Comparison of ENCODE assay signal across 10 cellular contexts in genomic region chr4:44425614-44426208, GRCh38. TPM values are rescaled to one million over a fixed set of nuclear protein-coding genes. Genes with fewer than 3 reads are reported as not detected.
DNase-seq lines count a peak whose midpoint lies in the region; ATAC-seq, FAIRE-seq and TF ChIP-seq lines count a peak whose summit lies in the region.
"Had no signal": no experiment of that assay in that cellular context is flagged by ENCODE, and none has a peak within 500 bp of the region (broad histone marks: within the 10 kb centered on the region; RNA-seq: fewer than 3 reads in every experiment).

No MANE protein-coding gene starts in this region.

- in situ Hi-C loops in SK-MEL-5 (cut with HindIII; ENCODE audit: low pct_unique_long_range_greater_than_20kb, low sequenced_read_pairs): no loop called here

- H3K9me3 ChIP-seq in breast epithelium (no peaks in the 10 kb centered on the region), tibial nerve (no peaks in the 10 kb centered on the region)
- H3K9me3 ChIP-seq: vagina had no signal

- H3K27me3 Mint-ChIP-seq in MCF 10A (ENCODE audit: insufficient read depth, unreplicated experiment): no peaks in the 10 kb centered on the region

- peak; percentile 67 for DNase-seq in MCF 10A (ENCODE audit: unreplicated experiment)
- DNase-seq in breast epithelium (ENCODE audit: low spot score in 2 of 2): no peak
- DNase-seq in SK-MEL-5 (ENCODE audit: low read depth, low spot score): peak; percentile 71
- peak in 37 of 42 donors; percentile 14 to 76 (median 33) for DNase-seq in head of caudate nucleus
- DNase-seq in urothelium cell line (ENCODE audit: low spot score): peak; percentile 40
- DNase-seq in tibial nerve (ENCODE audit: low spot score in 2 of 2): no peak
- DNase-seq in GOT3 (lab: John Stamatoyannopoulos, UW): no peak
- DNase-seq: activated naive CD4-positive, alpha-beta T cell treated with anti-CD3 and anti-CD28 coated beads, Interleukin-2, amount 50 U/mL, for 16 hours had no signal

- no peak overlapping the region for H3K27ac ChIP-seq in breast epithelium
- H3K27ac ChIP-seq in tibial nerve: no peak overlapping the region
- H3K27ac ChIP-seq: vagina had no signal

- no peak for FAIRE-seq in urothelium cell line (lab: Jason Lieb, UNC)

- intact Hi-C loops in MCF 10A (cut with micrococcal nuclease) (loop anchor here (1.0 to 2.0 kb wide), 4 partner anchors 643 to 1431 kb away; no protein-coding TSS in a partner anchor), breast epithelium (cut with DNase I; ENCODE audit: low total_unique reads) (no loop called here), head of caudate nucleus (cut with DNase I) (no loop called here)

- H3K36me3 ChIP-seq in breast epithelium (no peaks in the 10 kb centered on the region), tibial nerve (no peaks in the 10 kb centered on the region)
- H3K36me3 ChIP-seq: vagina had no signal

- H3K27me3 ChIP-seq in breast epithelium (no peaks in the 10 kb centered on the region), tibial nerve (no peaks in the 10 kb centered on the region)
- H3K27me3 ChIP-seq: vagina had no signal

- no peak for TF ChIP-seq EP300 in tibial nerve (IDR thresholded peaks at IDR 0.05)

- H3K27ac Mint-ChIP-seq in MCF 10A (ENCODE audit: low read depth, unreplicated experiment): no peak overlapping the region

- H3K9me3 Mint-ChIP-seq in MCF 10A (ENCODE audit: unreplicated experiment): no peaks in the 10 kb centered on the region

- H3K36me3 Mint-ChIP-seq in MCF 10A (ENCODE audit: insufficient read depth, unreplicated experiment): no peaks in the 10 kb centered on the region

- TF ChIP-seq POLR2A in breast epithelium (IDR thresholded peaks at IDR 0.05) (no peak), tibial nerve (IDR thresholded peaks at IDR 0.05) (no peak)

- no peaks in the 10 kb centered on the region for H3K4me1 Mint-ChIP-seq in MCF 10A (ENCODE audit: insufficient read depth, unreplicated experiment)

- H3K4me1 ChIP-seq in breast epithelium (no peaks in the 10 kb centered on the region), tibial nerve (no peaks in the 10 kb centered on the region)
- H3K4me1 ChIP-seq: vagina had no signal

- ATAC-seq in HG03565 (IDR thresholded peaks at IDR 0.05; ENCODE audit: unreplicated experiment): no peak

- POLR2A ChIA-PET in MCF 10A (lab: Yijun Ruan, JAX): interaction anchor here (0.9 to 1.1 kb wide), 2 partner anchors 65 to 1296 kb away, joined by 3 to 5 read pairs; no protein-coding TSS in a partner anchor

- WGBS in tibial nerve, 2 donors: 26 to 41% methylated on average over 2 of the region's 2 CpGs

- no TSS peak for BruUV-seq in MCF 10A (replicated peaks; lab: Mats Ljungman, UMichigan)

- H3K4me3 ChIP-seq in breast epithelium (no peak overlapping the region), tibial nerve (no peak overlapping the region)
- H3K4me3 ChIP-seq: vagina had no signal

- no peak overlapping the region for H3K4me3 Mint-ChIP-seq in MCF 10A (ENCODE audit: unreplicated experiment)

- TF ChIP-seq CTCF in MCF 10A (IDR thresholded peaks at IDR 0.05; ENCODE audit: unreplicated experiment) (peak; percentile 71), breast epithelium (IDR thresholded peaks at IDR 0.05) (no peak), tibial nerve (IDR thresholded peaks at IDR 0.05) (no peak)

- CTCF ChIA-PET in MCF 10A (lab: Yijun Ruan, JAX): interaction anchor here (0.6 to 1.6 kb wide), 32 partner anchors 8 to 1564 kb away, joined by 3 to 18 read pairs (median 3); no protein-coding TSS in a partner anchor

RNA-seq across cellular contexts. Expression of gene KCTD8, which starts 22.9 kb away (rescaled TPM):
- total RNA-seq in MCF 10A (2022): 0.16 and 0.76 TPM in 2 replicates
- 1 to 10 TPM in 1 of 3 donors, under 1 TPM in 2; 0.33 to 1.9 (median 0.48) TPM for total RNA-seq in breast epithelium
- not detected in 2 replicates for total RNA-seq in SK-MEL-5 (2014; rRNA removed; shearing (Covaris generic))
- polyA plus RNA-seq in SK-MEL-5 (2015; cell fraction: cytosol; rRNA removed): not detected in 2 replicates
- polyA plus RNA-seq in SK-MEL-5 (2015; cell fraction: nucleus; rRNA removed): not detected in 2 replicates
- 1 to 10 TPM in 2 of 4 donors, under 1 TPM in 1, not detected in 1; 0.63 to 1.5 (median 1.1) TPM for total RNA-seq in tibial nerve
- total RNA-seq: vagina had no signal

Comparison
In these comparisons a context has a peak if more than half of its experiments do, and no peak if none do; other contexts are left out.
1. DNase-seq: peak in MCF 10A (single experiment), SK-MEL-5 (single experiment), head of caudate nucleus (37 of 42) and urothelium cell line (single experiment); none in breast epithelium (0 of 2), tibial nerve (0 of 2) and GOT3 (single experiment).